ENCODE assay signal across 1 cellular context in genomic region chr1:166903232-166903631, GRCh38.
A peak's percentile ranks its signal among the peaks of the same experiment; 100 is the strongest.
TF ChIP-seq lines count a peak whose summit lies in the region.

No MANE protein-coding gene starts in this region.

TF ChIP-seq in K562, 482 proteins besides CTCF, POLR2A, EP300 and RAD21 (continued from another document):
- TF ChIP-seq USF1 (CRISPR knock-in tag; IDR thresholded peaks at IDR 0.05): peak; percentile 58
- no peak for TF ChIP-seq FOXA3 (CRISPR knock-in tag; conservative IDR thresholded peaks at IDR 0.05 in 1 of 2, IDR thresholded peaks at IDR 0.05 in 1 of 2)
- TF ChIP-seq ZNF398 (CRISPR knock-in tag; IDR thresholded peaks at IDR 0.05): no peak
- no peak for TF ChIP-seq MITF (IDR thresholded peaks at IDR 0.05)
